In genomic region chr9:99181206-99181605, GRCh38 we compare ENCODE assay signal across 18 cellular contexts. TPM values are rescaled to one million over a fixed set of nuclear protein-coding genes. Genes with fewer than 3 reads are reported as not detected.
DNase-seq lines count a peak whose midpoint lies in the region; ATAC-seq, FAIRE-seq and TF ChIP-seq lines count a peak whose summit lies in the region.
"Had no signal": no experiment of that assay in that cellular context is flagged by ENCODE, and none has a peak within 500 bp of the region (broad histone marks: within the 10 kb centered on the region; RNA-seq: fewer than 3 reads in every experiment).

No MANE protein-coding gene starts in this region.

- no peaks in the 10 kb centered on the region for H3K36me3 ChIP-seq in Loucy (ENCODE audit: insufficient read depth, low read length)
- no peaks in the 10 kb centered on the region for H3K36me3 ChIP-seq in CD8-positive, alpha-beta T cell (ENCODE audit: insufficient read depth, low read length)
- no peaks in the 10 kb centered on the region for H3K36me3 ChIP-seq in GM23248 (ENCODE audit: low read depth)
- H3K36me3 ChIP-seq: esophagus squamous epithelium, left lung had no signal

- no peaks in the 10 kb centered on the region for H3K27me3 ChIP-seq in Loucy (ENCODE audit: insufficient read depth, low read length, poor library complexity, severe bottlenecking)
- no peaks in the 10 kb centered on the region for H3K27me3 ChIP-seq in CD8-positive, alpha-beta T cell (ENCODE audit: insufficient read depth, low read length)
- H3K27me3 ChIP-seq in GM23248 (replicated peaks; ENCODE audit: insufficient read depth): no peaks in the 10 kb centered on the region
- H3K27me3 ChIP-seq: esophagus squamous epithelium, left lung had no signal

- H3K27me3 Mint-ChIP-seq in CD14-positive monocyte (ENCODE audit: low read depth in 3 of 3): no peaks in the 10 kb centered on the region
- H3K27me3 Mint-ChIP-seq in activated naive CD8-positive, alpha-beta T cell treated with anti-CD3 and anti-CD28 coated beads, Interleukin-2, amount 10 ng/mL, durations not matched to agents 7 days and 5 days: no peaks in the 10 kb centered on the region
- no peaks in the 10 kb centered on the region for H3K27me3 Mint-ChIP-seq in natural killer cell treated with Interleukin-12 subunit alpha and Interleukin-12 subunit beta and Interleukin-15 and Interleukin-18, amount 100 ng/mL, for 72 hours
- H3K27me3 Mint-ChIP-seq in CD8-positive, alpha-beta T cell (ENCODE audit: low read depth): no peaks in the 10 kb centered on the region
- H3K27me3 Mint-ChIP-seq: central memory CD8-positive, alpha-beta T cell had no signal

- H3K9me2 ChIP-seq in Loucy (replicated peaks; ENCODE audit: low read depth, low read length) (no peaks in the 10 kb centered on the region), GM23248 (ENCODE audit: insufficient read depth) (no peaks in the 10 kb centered on the region)

- no peaks in the 10 kb centered on the region for H3K9me3 Mint-ChIP-seq in CD14-positive monocyte
- H3K9me3 Mint-ChIP-seq in activated naive CD8-positive, alpha-beta T cell treated with anti-CD3 and anti-CD28 coated beads, Interleukin-2, amount 10 ng/mL, durations not matched to agents 7 days and 5 days: no peaks in the 10 kb centered on the region
- H3K9me3 Mint-ChIP-seq in natural killer cell treated with Interleukin-12 subunit alpha and Interleukin-12 subunit beta and Interleukin-15 and Interleukin-18, amount 100 ng/mL, for 72 hours: no peaks in the 10 kb centered on the region
- no peaks in the 10 kb centered on the region for H3K9me3 Mint-ChIP-seq in CD8-positive, alpha-beta T cell
- H3K9me3 Mint-ChIP-seq: central memory CD8-positive, alpha-beta T cell; H9; T-helper 2 cell treated with Interferon-gamma antibody and Interleukin-4, amounts not matched to agents 5 μg/mL and 100 μg/mL, for 36 hours had no signal

- no peaks in the 10 kb centered on the region for H3K79me2 ChIP-seq in Loucy (ENCODE audit: insufficient read depth, low read length)
- no peaks in the 10 kb centered on the region for H3K79me2 ChIP-seq in GM23248 (ENCODE audit: insufficient read depth)

- ATAC-seq in activated naive CD8-positive, alpha-beta T cell treated with anti-CD3 and anti-CD28 coated beads, Interleukin-2, amount 10 ng/mL, durations not matched to agents 7 days and 5 days (ENCODE audit: low read depth): no peak
- ATAC-seq in natural killer cell treated with Interleukin-12 subunit alpha and Interleukin-12 subunit beta and Interleukin-15 and Interleukin-18, amount 100 ng/mL, for 72 hours: no peak
- ATAC-seq in CD8-positive, alpha-beta T cell: no peak
- ATAC-seq: left lung had no signal

- 60 to 68% methylated on average over 2 of the region's 2 CpGs for WGBS in GM23248 (ENCODE audit: low coverage in 1 of 2, low lambda C conversion rate in 2 of 2, missing lambda C conversion rate in 2 of 2), 2 experiments

- peaks cover 16% of the 10 kb centered on the region for H3K4me1 Mint-ChIP-seq in CD14-positive monocyte
- peaks cover 55% of the 10 kb centered on the region for H3K4me1 Mint-ChIP-seq in activated naive CD8-positive, alpha-beta T cell treated with anti-CD3 and anti-CD28 coated beads, Interleukin-2, amount 10 ng/mL, durations not matched to agents 7 days and 5 days
- peaks cover 81 to 87% of the 10 kb centered on the region in 2 donors for H3K4me1 Mint-ChIP-seq in natural killer cell treated with Interleukin-12 subunit alpha and Interleukin-12 subunit beta and Interleukin-15 and Interleukin-18, amount 100 ng/mL, for 72 hours (ENCODE audit: low read depth in 2 of 2)
- H3K4me1 Mint-ChIP-seq in CD8-positive, alpha-beta T cell (ENCODE audit: low read depth): peaks cover 12% of the 10 kb centered on the region

- no peak overlapping the region for H3K4me3 ChIP-seq in Loucy (ENCODE audit: low read length, poor library complexity, severe bottlenecking)
- no peak overlapping the region for H3K4me3 ChIP-seq in CD8-positive, alpha-beta T cell (ENCODE audit: low read depth, low read length)
- no peak overlapping the region for H3K4me3 ChIP-seq in GM23248
- H3K4me3 ChIP-seq: esophagus squamous epithelium, left lung had no signal

- H3F3A ChIP-seq in Loucy (ENCODE audit: low read depth) (0 out of 2 replicates have a peak, but pooled peaks cover 4% of the 10 kb centered on the region), GM23248 (ENCODE audit: insufficient read depth) (no peaks in the 10 kb centered on the region)

- in situ Hi-C loops in GM23248 (cut with MboI): loop anchor here (25.0 kb wide), 1 partner anchor 1031 kb away; no protein-coding TSS in a partner anchor

- H3K4me2 ChIP-seq in Loucy (ENCODE audit: low read depth, low read length, poor library complexity, severe bottlenecking) (peak overlapping the region; percentile 27), GM23248 (ENCODE audit: unreplicated experiment) (no peak overlapping the region)

- DNase-seq in CD14-positive monocyte (ENCODE audit: low spot score): no peak
- no peak for DNase-seq in activated naive CD8-positive, alpha-beta T cell treated with anti-CD3 and anti-CD28 coated beads, Interleukin-2, amount 10 ng/mL, durations not matched to agents 7 days and 5 days
- no peak for DNase-seq in natural killer cell treated with Interleukin-12 subunit alpha and Interleukin-12 subunit beta and Interleukin-15 and Interleukin-18, amount 100 ng/mL, for 72 hours (ENCODE audit: low spot score)
- no peak for DNase-seq in CD8-positive, alpha-beta T cell
- no peak for DNase-seq in GM23248
- no peak for DNase-seq in RCC 7860 (ENCODE audit: low spot score)
- DNase-seq: activated CD4-positive, CD25-positive, alpha-beta regulatory T cell; activated gamma-delta T cell treated with Interleukin-2 at 50 U/mL for 16 hours; anterior cingulate cortex; esophagus squamous epithelium; H9; left lung; midbrain; NCI-H1694; NCI-H748 treated with DMSO at 0.1 percent for 48 hours had no signal

- H3K9me3 ChIP-seq in Loucy (ENCODE audit: insufficient read depth, low read depth, low read length) (no peaks in the 10 kb centered on the region), GM23248 (ENCODE audit: low read depth) (no peaks in the 10 kb centered on the region)
- no peaks in the 10 kb centered on the region for H3K9me3 ChIP-seq in CD8-positive, alpha-beta T cell (ENCODE audit: low read length)
- H3K9me3 ChIP-seq: esophagus squamous epithelium, left lung had no signal

- H4K20me1 ChIP-seq in Loucy (ENCODE audit: insufficient read depth, low read length, poor library complexity, severe bottlenecking) (no peaks in the 10 kb centered on the region), GM23248 (ENCODE audit: insufficient read depth) (no peaks in the 10 kb centered on the region)

- no peaks in the 10 kb centered on the region for H3K36me3 Mint-ChIP-seq in CD14-positive monocyte
- no peaks in the 10 kb centered on the region for H3K36me3 Mint-ChIP-seq in activated naive CD8-positive, alpha-beta T cell treated with anti-CD3 and anti-CD28 coated beads, Interleukin-2, amount 10 ng/mL, durations not matched to agents 7 days and 5 days
- peaks cover 8% of the 10 kb centered on the region for H3K36me3 Mint-ChIP-seq in natural killer cell treated with Interleukin-12 subunit alpha and Interleukin-12 subunit beta and Interleukin-15 and Interleukin-18, amount 100 ng/mL, for 72 hours
- no peaks in the 10 kb centered on the region for H3K36me3 Mint-ChIP-seq in CD8-positive, alpha-beta T cell

- peaks cover 45% of the 10 kb centered on the region for H3K4me1 ChIP-seq in Loucy (ENCODE audit: insufficient read depth, low read length, poor library complexity, severe bottlenecking)
- peaks cover 6% of the 10 kb centered on the region for H3K4me1 ChIP-seq in CD8-positive, alpha-beta T cell (ENCODE audit: insufficient read depth, low read length)
- no peaks in the 10 kb centered on the region; the same call in 1 of the 2 replicates for H3K4me1 ChIP-seq in GM23248 (ENCODE audit: insufficient read depth)

- POLR2A ChIA-PET in activated naive CD8-positive, alpha-beta T cell treated with anti-CD3 and anti-CD28 coated beads, Interleukin-2, amount 10 ng/mL, durations not matched to agents 7 days and 5 days (lab: Charles Lee): no interaction called here
- POLR2A ChIA-PET in CD8-positive, alpha-beta T cell (lab: Charles Lee): no interaction called here

- H3K27ac Mint-ChIP-seq in CD14-positive monocyte: peak overlapping the region in 5 of 7 donors; percentile 28 to 82 (median 72)
- H3K27ac Mint-ChIP-seq in activated naive CD8-positive, alpha-beta T cell treated with anti-CD3 and anti-CD28 coated beads, Interleukin-2, amount 10 ng/mL, durations not matched to agents 7 days and 5 days: peak overlapping the region; percentile 59
- H3K27ac Mint-ChIP-seq in natural killer cell treated with Interleukin-12 subunit alpha and Interleukin-12 subunit beta and Interleukin-15 and Interleukin-18, amount 100 ng/mL, for 72 hours: peak overlapping the region; percentile 94 to 95
- H3K27ac Mint-ChIP-seq in CD8-positive, alpha-beta T cell: no peak overlapping the region
- H3K27ac Mint-ChIP-seq: T-helper 2 cell treated with Interferon-gamma antibody and Interleukin-4, amounts not matched to agents 5 μg/mL and 100 μg/mL, for 36 hours had no signal

- no peak overlapping the region for H3K27ac ChIP-seq in CD8-positive, alpha-beta T cell (ENCODE audit: low read depth, low read length)
- H3K27ac ChIP-seq in GM23248: no peak overlapping the region
- H3K27ac ChIP-seq: esophagus squamous epithelium, left lung had no signal

- CTCF ChIA-PET in CD8-positive, alpha-beta T cell (lab: Charles Lee): interaction anchor here (6.3 kb wide), 1 partner anchor 18 kb away, joined by 58 read pairs; no protein-coding TSS in a partner anchor

- intact Hi-C loops in CD14-positive monocyte (cut with micrococcal nuclease): loop anchor here (5.0 to 10.0 kb wide), 3 partner anchors 824 to 1144 kb away; no protein-coding TSS in a partner anchor
- intact Hi-C loops in CD8-positive, alpha-beta T cell (cut with DNase I, micrococcal nuclease): loop anchor here (5.0 to 10.0 kb wide), 7 partner anchors 41 to 1414 kb away; partner anchors contain the start of genes ALG2 (in 1 of the 2) and SEC61B (in 1 of the 2)

- FAIRE-seq in RCC 7860 (lab: Jason Lieb, UNC): no peak

- H3K9ac ChIP-seq in Loucy (ENCODE audit: low read depth, low read length, poor library complexity, severe bottlenecking): peak overlapping the region; percentile 24
- H3K9ac ChIP-seq in GM23248: no peak overlapping the region

- TF ChIP-seq CTCF in CD14-positive monocyte (IDR thresholded peaks at IDR 0.05) (no peak), Loucy (conservative IDR thresholded peaks at IDR 0.05; ENCODE audit: low read length) (no peak)
- TF ChIP-seq CTCF in CD8-positive, alpha-beta T cell (IDR thresholded peaks at IDR 0.05): no peak

- H2AFZ ChIP-seq in Loucy (ENCODE audit: low read length) (peak overlapping the region; percentile 67), GM23248 (no peak overlapping the region)

- H3K4me3 Mint-ChIP-seq in CD14-positive monocyte: no peak overlapping the region
- peak overlapping the region; percentile 23 for H3K4me3 Mint-ChIP-seq in activated naive CD8-positive, alpha-beta T cell treated with anti-CD3 and anti-CD28 coated beads, Interleukin-2, amount 10 ng/mL, durations not matched to agents 7 days and 5 days
- peak overlapping the region; percentile 74 for H3K4me3 Mint-ChIP-seq in natural killer cell treated with Interleukin-12 subunit alpha and Interleukin-12 subunit beta and Interleukin-15 and Interleukin-18, amount 100 ng/mL, for 72 hours
- no peak overlapping the region for H3K4me3 Mint-ChIP-seq in CD8-positive, alpha-beta T cell
- H3K4me3 Mint-ChIP-seq: central memory CD8-positive, alpha-beta T cell; H9 had no signal

RNA-seq across cellular contexts. Expression of gene ALG2, which starts 40.5 kb away (rescaled TPM):
- polyA plus RNA-seq in CD14-positive monocyte: 10 to 100 TPM; 23.6 to 25.5 TPM
- total RNA-seq in activated naive CD8-positive, alpha-beta T cell treated with anti-CD3 and anti-CD28 coated beads, Interleukin-2, amount 10 ng/mL, durations not matched to agents 7 days and 5 days: 10 to 100 TPM; 21.7 to 23.7 TPM
- 10 to 100 TPM; 56.9 to 62.2 TPM for total RNA-seq in natural killer cell treated with Interleukin-12 subunit alpha and Interleukin-12 subunit beta and Interleukin-15 and Interleukin-18, amount 100 ng/mL, for 72 hours
- 10 to 100 TPM; 21.0 to 24.7 TPM for total RNA-seq in CD8-positive, alpha-beta T cell
- total RNA-seq in GM23248 (2014; rRNA removed; shearing (Covaris generic)): 61.7 and 65.8 TPM in 2 replicates
- 59.5 and 64.5 TPM in 2 replicates for polyA plus RNA-seq in GM23248 (2016; fragmentation: Nextera tagmentation; extraction: Ambion mirVana)

RNA-seq across cellular contexts. Expression of gene SEC61B, which starts 40.9 kb away (rescaled TPM):
- polyA plus RNA-seq in CD14-positive monocyte (100 to 1,000 TPM; 421 to 443 TPM), GM23248 (2016; fragmentation: Nextera tagmentation; extraction: Ambion mirVana) (428 and 441 TPM in 2 replicates)
- 10 to 100 TPM; 83.8 to 87.8 TPM for total RNA-seq in activated naive CD8-positive, alpha-beta T cell treated with anti-CD3 and anti-CD28 coated beads, Interleukin-2, amount 10 ng/mL, durations not matched to agents 7 days and 5 days
- 100 to 1,000 TPM; 176 to 255 TPM for total RNA-seq in natural killer cell treated with Interleukin-12 subunit alpha and Interleukin-12 subunit beta and Interleukin-15 and Interleukin-18, amount 100 ng/mL, for 72 hours
- 100 to 1,000 TPM; 107 to 108 TPM for total RNA-seq in CD8-positive, alpha-beta T cell
- total RNA-seq in GM23248 (2014; rRNA removed; shearing (Covaris generic)): 117 and 127 TPM in 2 replicates

Comparison
In these comparisons a context has a peak if more than half of its experiments do, and no peak if none do; other contexts are left out.
1. H3K4me3 Mint-ChIP-seq: peak in activated naive CD8-positive, alpha-beta T cell treated with anti-CD3 and anti-CD28 coated beads, Interleukin-2, amount 10 ng/mL, durations not matched to agents 7 days and 5 days (single experiment) and natural killer cell treated with Interleukin-12 subunit alpha and Interleukin-12 subunit beta and Interleukin-15 and Interleukin-18, amount 100 ng/mL, for 72 hours (single experiment); none in CD14-positive monocyte (0 of 2) and CD8-positive, alpha-beta T cell (single experiment).